In the genomic region with DNA sequence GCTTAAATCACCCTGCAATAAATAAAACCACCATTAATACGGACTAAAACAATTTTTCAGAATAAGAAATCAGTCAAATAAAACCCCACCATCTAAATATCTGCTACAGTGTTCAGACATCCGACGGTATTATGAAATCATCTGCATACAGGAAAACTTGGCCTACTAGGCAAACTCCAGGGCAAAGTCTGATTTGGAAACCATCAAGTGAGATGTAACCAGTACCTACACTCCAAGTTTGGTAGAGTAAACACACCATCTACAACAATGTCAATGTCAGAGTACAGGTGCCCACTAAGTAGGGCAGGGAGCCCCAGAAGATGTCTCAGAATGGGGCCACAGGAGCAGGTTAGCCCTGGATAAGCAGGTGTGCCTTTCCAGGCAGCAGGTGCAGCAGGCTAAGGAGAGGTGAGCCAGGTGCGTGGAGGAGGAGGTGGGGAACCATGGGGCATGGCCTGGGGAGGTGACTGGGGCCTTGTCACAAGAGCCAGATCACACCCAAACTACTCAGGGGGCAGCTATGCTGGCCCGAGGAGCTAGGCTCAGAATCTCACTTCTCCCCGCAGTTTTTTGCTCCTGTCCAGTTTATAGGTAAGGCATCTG, we compare ENCODE assay signal across 13 cellular contexts. TPM values are rescaled to one million over a fixed set of nuclear protein-coding genes. Genes with fewer than 3 reads are reported as not detected.
DNase-seq lines count a peak whose midpoint lies in the region; ATAC-seq and TF ChIP-seq lines count a peak whose summit lies in the region.
"Had no signal": no experiment of that assay in that cellular context is flagged by ENCODE, and none has a peak within 500 bp of the region (broad histone marks: within the 10 kb centered on the region; RNA-seq: fewer than 3 reads in every experiment).

No MANE protein-coding gene starts in this region.

- no peak for TF ChIP-seq POLR2A in thyroid gland (IDR thresholded peaks at IDR 0.05)

- POLR2A ChIA-PET in activated CD4-positive, alpha-beta T cell treated with anti-CD3 and anti-CD28 coated beads for 36 hours (lab: Charles Lee), result interaction anchor here (0.5 kb wide), 1 partner anchor 1488 kb away, joined by 7 read pairs; no protein-coding TSS in a partner anchor

- H3K36me3 ChIP-seq in mucosa of descending colon (ENCODE audit: low read depth) (no peaks in the 10 kb centered on the region), thyroid gland (no peaks in the 10 kb centered on the region)

- peak overlapping the region; percentile 43 to 75 (median 74) for H3K27ac ChIP-seq in thyroid gland
- H3K27ac ChIP-seq: brain microvascular endothelial cell had no signal

- H3K27me3 ChIP-seq in thyroid gland, result no peaks in the 10 kb centered on the region
- H3K27me3 ChIP-seq: brain microvascular endothelial cell had no signal

- H3K27ac Mint-ChIP-seq in activated CD4-positive, alpha-beta T cell treated with anti-CD3 and anti-CD28 coated beads for 36 hours, result peak overlapping the region; percentile 59
- H3K27ac Mint-ChIP-seq in activated naive CD8-positive, alpha-beta T cell treated with anti-CD3 and anti-CD28 coated beads for 36 hours, result peak overlapping the region; percentile 84

- H3K4me3 Mint-ChIP-seq in activated CD4-positive, alpha-beta T cell treated with anti-CD3 and anti-CD28 coated beads for 36 hours, result no peak overlapping the region
- no peak overlapping the region for H3K4me3 Mint-ChIP-seq in activated naive CD8-positive, alpha-beta T cell treated with anti-CD3 and anti-CD28 coated beads for 36 hours

- 84 to 85% methylated on average over 6 of the region's 6 CpGs for WGBS in thyroid gland, 2 donors

- no peaks in the 10 kb centered on the region for H3K9me3 Mint-ChIP-seq in activated CD4-positive, alpha-beta T cell treated with anti-CD3 and anti-CD28 coated beads for 36 hours (ENCODE audit: low read depth)
- H3K9me3 Mint-ChIP-seq in activated naive CD8-positive, alpha-beta T cell treated with anti-CD3 and anti-CD28 coated beads for 36 hours, result no peaks in the 10 kb centered on the region

- H3K4me1 Mint-ChIP-seq in activated CD4-positive, alpha-beta T cell treated with anti-CD3 and anti-CD28 coated beads for 36 hours, result peaks cover 90% of the 10 kb centered on the region
- peaks cover 79% of the 10 kb centered on the region for H3K4me1 Mint-ChIP-seq in activated naive CD8-positive, alpha-beta T cell treated with anti-CD3 and anti-CD28 coated beads for 36 hours

- no peaks in the 10 kb centered on the region for H3K27me3 Mint-ChIP-seq in activated CD4-positive, alpha-beta T cell treated with anti-CD3 and anti-CD28 coated beads for 36 hours
- H3K27me3 Mint-ChIP-seq in activated naive CD8-positive, alpha-beta T cell treated with anti-CD3 and anti-CD28 coated beads for 36 hours, result no peaks in the 10 kb centered on the region

- ATAC-seq in activated CD4-positive, alpha-beta T cell treated with anti-CD3 and anti-CD28 coated beads for 36 hours, result no peak
- ATAC-seq in mucosa of descending colon (peak; percentile 59), GM18498 (IDR thresholded peaks at IDR 0.05; ENCODE audit: unreplicated experiment) (no peak)

- TF ChIP-seq CTCF in mucosa of descending colon (IDR thresholded peaks at IDR 0.05), result no peak
- no peak for TF ChIP-seq CTCF in thyroid gland (IDR thresholded peaks at IDR 0.05)

- CTCF ChIA-PET in activated CD4-positive, alpha-beta T cell treated with anti-CD3 and anti-CD28 coated beads for 36 hours (lab: Charles Lee), result interaction anchor here (0.7 to 1.4 kb wide), 3 partner anchors 9 to 157 kb away, joined by 3 to 4 read pairs (median 4); no protein-coding TSS in a partner anchor

- H3K4me1 ChIP-seq in mucosa of descending colon (ENCODE audit: low read depth) (peaks cover 54% of the 10 kb centered on the region), thyroid gland (peaks cover 78 to 90% of the 10 kb centered on the region in 2 donors)

- H3K9me3 ChIP-seq in mucosa of descending colon (no peaks in the 10 kb centered on the region), thyroid gland (no peaks in the 10 kb centered on the region)

- H3K36me3 Mint-ChIP-seq in activated CD4-positive, alpha-beta T cell treated with anti-CD3 and anti-CD28 coated beads for 36 hours (ENCODE audit: low read depth), result peaks cover 11% of the 10 kb centered on the region
- H3K36me3 Mint-ChIP-seq in activated naive CD8-positive, alpha-beta T cell treated with anti-CD3 and anti-CD28 coated beads for 36 hours, result peaks cover 30% of the 10 kb centered on the region

- intact Hi-C loops in activated CD4-positive, alpha-beta T cell treated with anti-CD3 and anti-CD28 coated beads for 36 hours (cut with DNase I, micrococcal nuclease), result no loop called here
- intact Hi-C loops in mucosa of descending colon (cut with DNase I, micrococcal nuclease) (no loop called here), thyroid gland (cut with DNase I) (no loop called here)

- no peak for DNase-seq in activated CD4-positive, alpha-beta T cell treated with anti-CD3 and anti-CD28 coated beads for 36 hours
- DNase-seq in activated CD4-positive, alpha-beta T cell treated with anti-CD3 and anti-CD28 coated beads for 1 hour, result no peak
- no peak for DNase-seq in activated naive CD8-positive, alpha-beta T cell treated with anti-CD3 and anti-CD28 coated beads for 36 hours
- DNase-seq in mucosa of descending colon, result peak in 2 of 3 donors; percentile 53 to 64
- no peak for DNase-seq in thyroid gland
- no peak for DNase-seq in NCI-H1694 (lab: John Stamatoyannopoulos, UW)
- DNase-seq in HK-2 (ENCODE audit: unreplicated experiment), result no peak
- DNase-seq: activated CD4-positive, alpha-beta T cell treated with anti-CD3 and anti-CD28 coated beads for 48 hours; brain microvascular endothelial cell; glutamatergic neuron; Kasumi-1; RPMI8226 had no signal

- H3K4me3 ChIP-seq in mucosa of descending colon, result no peak overlapping the region
- no peak overlapping the region for H3K4me3 ChIP-seq in thyroid gland (replicated peaks in 1 of 3)

RNA-seq across cellular contexts. Expression of a gene that starts 59.6 kb away (rescaled TPM):
- total RNA-seq in activated CD4-positive, alpha-beta T cell treated with anti-CD3 and anti-CD28 coated beads for 36 hours, result 100 to 1,000 TPM; 320 to 346 TPM
- total RNA-seq in activated naive CD8-positive, alpha-beta T cell treated with anti-CD3 and anti-CD28 coated beads for 36 hours, result 100 to 1,000 TPM; 324 to 332 TPM
- 100 to 1,000 TPM; 346 to 393 (median 381) TPM for total RNA-seq in mucosa of descending colon
- 100 to 1,000 TPM in 2 of 4 donors, 10 to 100 TPM in 2; 75.4 to 116 (median 93.1) TPM for total RNA-seq in thyroid gland

Comparison
In these comparisons a context has a peak if more than half of its experiments do, and no peak if none do; other contexts are left out.
1. DNase-seq: peak in mucosa of descending colon (2 of 3); none in activated CD4-positive, alpha-beta T cell treated with anti-CD3 and anti-CD28 coated beads for 36 hours (single experiment), activated CD4-positive, alpha-beta T cell treated with anti-CD3 and anti-CD28 coated beads for 1 hour (single experiment), activated naive CD8-positive, alpha-beta T cell treated with anti-CD3 and anti-CD28 coated beads for 36 hours (single experiment), thyroid gland (0 of 2), NCI-H1694 (single experiment) and HK-2 (single experiment).